Comparison of ENCODE assay signal across 22 cellular contexts in genomic region chr12:103397536-103397935, GRCh38.
"Had no signal": no experiment of that assay in that cellular context is flagged by ENCODE, and none has a peak within 500 bp of the region (broad histone marks: within the 10 kb centered on the region; RNA-seq: fewer than 3 reads in every experiment).

No MANE protein-coding gene starts in this region.

- DNase-seq: activated CD4-positive, alpha-beta memory T cell treated with anti-CD3 and anti-CD28 coated beads, Interleukin-2, amount 10 ng/mL, durations not matched to agents 7 days and 5 days; activated CD4-positive, alpha-beta T cell treated with anti-CD3 and anti-CD28 coated beads, Interleukin-2, amount 10 ng/mL, durations not matched to agents 7 days and 5 days; activated CD4-positive, CD25-positive, alpha-beta regulatory T cell; activated gamma-delta T cell; activated naive CD4-positive, alpha-beta T cell treated with anti-CD3 and anti-CD28 coated beads for 36 hours; activated T-cell treated with anti-CD3 and anti-CD28 coated beads for 4 hours; activated T-cell treated with anti-CD3 and anti-CD28 coated beads, Interleukin-2, amount 50 U/mL, for 48 hours; amygdala; cerebellar nuclear complex; KG1; NCI-H1048; NCI-H1694 treated with DMSO at 0.1 percent for 48 hours; NCI-H2029 treated with DMSO at 0.1 percent for 48 hours; NCI-H510A treated with DMSO at 0.1 percent for 48 hours; NCI-H774; NK-92 treated with Interleukin-12 subunit alpha and Interleukin-12 subunit beta, amount 100 ng/mL, for 24 hours; Peyer's patch; SHP77 treated with DMSO at 0.1 percent for 48 hours; T-cell; T-helper 2 cell had no signal

- H3K4me3 ChIP-seq: Peyer's patch had no signal

- H3K9me3 ChIP-seq: Peyer's patch had no signal

- ATAC-seq: activated T-helper 17 cell treated with anti-CD3 and anti-CD28 coated beads, Interleukin-2, amount 50 U/mL, for 72 hours; T-cell had no signal

- H3K27ac ChIP-seq: Peyer's patch, VCaP had no signal

- H3K27me3 ChIP-seq: Peyer's patch had no signal

- H3K4me1 ChIP-seq: Peyer's patch had no signal

- H3K36me3 ChIP-seq: Peyer's patch had no signal
